1 cellular context compared by ENCODE assay signal in the genomic region with DNA sequence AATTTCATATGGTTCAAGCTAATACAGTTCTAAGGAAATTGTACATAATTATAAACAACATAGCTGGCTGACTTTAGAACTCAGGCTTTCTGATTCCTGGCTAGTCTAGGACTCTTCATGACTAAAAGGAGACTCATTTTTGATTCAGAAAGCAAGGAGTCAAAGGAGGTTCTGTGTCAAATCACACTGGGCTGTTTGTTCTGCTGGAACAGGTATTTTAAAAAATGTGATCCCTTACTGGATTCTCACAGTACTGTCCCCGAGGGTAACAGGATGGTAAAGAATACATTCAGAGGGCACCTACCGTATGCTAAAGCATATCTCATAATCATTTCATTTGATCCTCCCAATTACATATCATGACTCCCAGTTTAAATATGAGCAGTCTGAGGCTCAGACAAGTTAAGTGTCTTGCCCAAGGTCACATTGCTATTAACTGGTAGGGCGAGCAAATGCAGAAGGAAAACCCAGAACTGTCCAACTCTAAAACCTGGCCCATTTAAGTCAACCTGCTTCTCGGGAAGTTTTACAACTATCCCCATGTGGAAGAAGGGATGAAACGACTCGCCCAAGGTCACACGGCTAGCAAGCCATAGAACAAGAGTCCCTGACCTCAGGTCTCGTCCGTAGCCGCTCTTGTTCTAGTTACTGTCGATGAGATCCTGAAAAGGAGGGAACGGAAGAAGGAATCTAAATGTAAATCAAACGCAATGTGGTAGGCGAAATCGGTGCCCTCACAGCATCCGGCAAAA.
A peak's percentile ranks its signal among the peaks of the same experiment; 100 is the strongest.
TF ChIP-seq lines count a peak whose summit lies in the region.

No MANE protein-coding gene starts in this region.

TF ChIP-seq in HepG2, 621 proteins besides CTCF, POLR2A, EP300 and RAD21:
- no peak; the same call in 1 of the 2 replicates for TF ChIP-seq THRA (CRISPR knock-in tag; IDR thresholded peaks at IDR 0.05; ENCODE audit: borderline replicate concordance)
- peak; percentile 56; the same call in 1 of the 2 replicates for TF ChIP-seq ARID2 (CRISPR knock-in tag; IDR thresholded peaks at IDR 0.05; ENCODE audit: borderline replicate concordance)
- TF ChIP-seq SNAPC5 (CRISPR knock-in tag; IDR thresholded peaks at IDR 0.05; ENCODE audit: borderline replicate concordance), result 0 out of 2 replicates have a peak, but pooled peaks have one; percentile 9
- TF ChIP-seq REPIN1 (CRISPR knock-in tag; IDR thresholded peaks at IDR 0.05; ENCODE audit: borderline replicate concordance, low read depth), result 0 out of 2 replicates have a peak, but pooled peaks have one; percentile 7
- no peak for TF ChIP-seq ZNF3 (CRISPR knock-in tag; IDR thresholded peaks at IDR 0.05)
- TF ChIP-seq CCDC6 (CRISPR knock-in tag; IDR thresholded peaks at IDR 0.05), result peak; percentile 27; the same call in 1 of the 2 replicates
- 0 out of 2 replicates have a peak, but pooled peaks have one; percentile 2 for TF ChIP-seq SMYD3 (CRISPR knock-in tag; IDR thresholded peaks at IDR 0.05)
- TF ChIP-seq FOXJ3 (CRISPR knock-in tag; IDR thresholded peaks at IDR 0.05; ENCODE audit: borderline replicate concordance), result 0 out of 2 replicates have a peak, but pooled peaks have one; percentile 22
- TF ChIP-seq ZNF264 (CRISPR knock-in tag; IDR thresholded peaks at IDR 0.05), result 0 out of 2 replicates have a peak, but pooled peaks have one; percentile 3
- TF ChIP-seq REL (CRISPR knock-in tag; conservative IDR thresholded peaks at IDR 0.05), result no peak
- TF ChIP-seq ISL2 (CRISPR knock-in tag; IDR thresholded peaks at IDR 0.05), result peak; percentile 12; the same call in 1 of the 2 replicates
- 0 out of 2 replicates have a peak, but pooled peaks have one; percentile 13 for TF ChIP-seq ZNF766 (CRISPR knock-in tag; IDR thresholded peaks at IDR 0.05; ENCODE audit: borderline replicate concordance)
- TF ChIP-seq ZNF333 (CRISPR knock-in tag; IDR thresholded peaks at IDR 0.05; ENCODE audit: borderline replicate concordance), result 0 out of 2 replicates have a peak, but pooled peaks have one; percentile 18
- TF ChIP-seq DR1 (CRISPR knock-in tag; IDR thresholded peaks at IDR 0.05), result 0 out of 2 replicates have a peak, but pooled peaks have one; percentile 18
- no peak for TF ChIP-seq TCF12 (IDR thresholded peaks at IDR 0.05)
- 0 out of 2 replicates have a peak, but pooled peaks have one; percentile 38 for TF ChIP-seq TCF12 (CRISPR knock-in tag; IDR thresholded peaks at IDR 0.05)
- TF ChIP-seq ARHGAP35 (CRISPR knock-in tag; IDR thresholded peaks at IDR 0.05; ENCODE audit: borderline replicate concordance), result 0 out of 2 replicates have a peak, but pooled peaks have one; percentile 5
- TF ChIP-seq, protein P1, sequence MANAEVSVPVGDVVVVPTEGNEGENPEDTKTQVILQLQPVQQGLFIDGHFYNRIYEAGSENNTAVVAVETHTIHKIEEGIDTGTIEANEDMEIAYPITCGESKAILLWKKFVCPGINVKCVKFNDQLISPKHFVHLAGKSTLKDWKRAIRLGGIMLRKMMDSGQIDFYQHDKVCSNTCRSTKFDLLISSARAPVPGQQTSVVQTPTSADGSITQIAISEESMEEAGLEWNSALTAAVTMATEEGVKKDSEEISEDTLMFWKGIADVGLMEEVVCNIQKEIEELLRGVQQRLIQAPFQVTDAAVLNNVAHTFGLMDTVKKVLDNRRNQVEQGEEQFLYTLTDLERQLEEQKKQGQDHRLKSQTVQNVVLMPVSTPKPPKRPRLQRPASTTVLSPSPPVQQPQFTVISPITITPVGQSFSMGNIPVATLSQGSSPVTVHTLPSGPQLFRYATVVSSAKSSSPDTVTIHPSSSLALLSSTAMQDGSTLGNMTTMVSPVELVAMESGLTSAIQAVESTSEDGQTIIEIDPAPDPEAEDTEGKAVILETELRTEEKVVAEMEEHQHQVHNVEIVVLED (CRISPR knock-in tag; IDR thresholded peaks at IDR 0.05; ENCODE audit: borderline replicate concordance), result no peak
- TF ChIP-seq CSRNP1 (CRISPR knock-in tag; IDR thresholded peaks at IDR 0.05), result 0 out of 2 replicates have a peak, but pooled peaks have one; percentile 6
- 0 out of 2 replicates have a peak, but pooled peaks have one; percentile 58 for TF ChIP-seq ZNF674 (CRISPR knock-in tag; IDR thresholded peaks at IDR 0.05; ENCODE audit: low read depth)
- TF ChIP-seq MED1 (CRISPR knock-in tag; IDR thresholded peaks at IDR 0.05), result no peak
- TF ChIP-seq ZNF564 (CRISPR knock-in tag; IDR thresholded peaks at IDR 0.05), result 0 out of 2 replicates have a peak, but pooled peaks have one; percentile 5
TF ChIP-seq in HepG2: peak in this region for 16.
